In genomic region chr7:127029823-127030222, GRCh38 we compare ENCODE assay signal across 28 cellular contexts.
"Had no signal": no experiment of that assay in that cellular context is flagged by ENCODE, and none has a peak within 500 bp of the region (broad histone marks: within the 10 kb centered on the region; RNA-seq: fewer than 3 reads in every experiment).

No MANE protein-coding gene starts in this region.

- H3K4me2 ChIP-seq: neural progenitor cell, smooth muscle cell had no signal

- H3K4me3 ChIP-seq: neural progenitor cell, ovary, psoas muscle, skin epidermis, smooth muscle cell, spleen, suprapubic skin, testis, tibial artery, transverse colon, upper lobe of right lung, uterus had no signal

- H3K9ac ChIP-seq: neural progenitor cell, parathyroid adenoma had no signal

- ATAC-seq: natural killer cell; psoas muscle; right cardiac atrium; sciatic nerve; stimulated activated memory B cell treated with anti-CD40 and anti-IgM and Interleukin-4, amounts not matched to agents 10 μg/mL and 1 μg/mL and 100 μg/mL, for 72 hours; stimulated activated naive CD8-positive, alpha-beta T cell treated with anti-CD3 and anti-CD28 coated beads, Interleukin-15, amount 100 ng/mL, for 72 hours; stimulated activated naive CD8-positive, alpha-beta T cell treated with anti-CD3 and anti-CD28 coated beads, Interleukin-15, Interleukin-2, amounts not matched to agents 100 U/mL and 50 U/mL, for 24 hours; upper lobe of right lung had no signal

- H3K9me3 ChIP-seq: ovary, psoas muscle, testis, tibial artery, transverse colon, upper lobe of right lung, uterus had no signal

- DNase-seq: natural killer cell; occipital lobe; ovary; posterior cingulate gyrus; psoas muscle; right cardiac atrium; spleen; stimulated activated CD4-positive, alpha-beta T cell treated with anti-CD3 and anti-CD28 coated beads, Interleukin-12 subunit alpha, Interleukin-12 subunit beta, amount 100 ng/mL, for 4 hours; stimulated activated CD4-positive, alpha-beta T cell treated with anti-CD3 and anti-CD28 coated beads, Interleukin-1b, Interleukin-23, amount 100 ng/mL, for 48 hours; stimulated activated CD4-positive, alpha-beta T cell treated with anti-CD3 and anti-CD28 coated beads, Interleukin-4, amount 100 ng/mL, for 1 hour; stimulated activated CD4-positive, alpha-beta T cell treated with anti-CD3 and anti-CD28 coated beads, Interleukin-4, amount 100 ng/mL, for 4 hours; stimulated activated CD8-positive, alpha-beta memory T cell treated with anti-CD3 and anti-CD28 coated beads, Interleukin-4, amount 100 ng/mL, for 48 hours; stimulated activated naive CD4-positive, alpha-beta T cell; stimulated activated naive CD8-positive, alpha-beta T cell treated with anti-CD3 and anti-CD28 coated beads, Interleukin-15, amount 100 ng/mL, for 72 hours; stimulated activated naive CD8-positive, alpha-beta T cell treated with anti-CD3 and anti-CD28 coated beads, Interleukin-15, Interleukin-2, amounts not matched to agents 100 U/mL and 50 U/mL, for 24 hours; substantia nigra; testis; tibial artery; transverse colon; upper lobe of right lung; uterus had no signal

- H2AFZ ChIP-seq: neural progenitor cell, parathyroid adenoma had no signal

- H3K27me3 ChIP-seq: neural progenitor cell, ovary, spleen, suprapubic skin, testis, tibial artery, transverse colon, upper lobe of right lung, uterus had no signal

- H3K36me3 ChIP-seq: neural progenitor cell, ovary, spleen, suprapubic skin, tibial artery, transverse colon, upper lobe of right lung, uterus had no signal

- H3K27ac ChIP-seq: neural progenitor cell, ovary, parathyroid adenoma, psoas muscle, skin epidermis, spleen, suprapubic skin, testis, tibial artery, transverse colon, upper lobe of right lung, uterus had no signal

- H3K4me1 ChIP-seq: neural progenitor cell, parathyroid adenoma, psoas muscle, spleen, suprapubic skin, testis, tibial artery, upper lobe of right lung, uterus had no signal

- H3K79me2 ChIP-seq: parathyroid adenoma had no signal
